In the genomic region with DNA sequence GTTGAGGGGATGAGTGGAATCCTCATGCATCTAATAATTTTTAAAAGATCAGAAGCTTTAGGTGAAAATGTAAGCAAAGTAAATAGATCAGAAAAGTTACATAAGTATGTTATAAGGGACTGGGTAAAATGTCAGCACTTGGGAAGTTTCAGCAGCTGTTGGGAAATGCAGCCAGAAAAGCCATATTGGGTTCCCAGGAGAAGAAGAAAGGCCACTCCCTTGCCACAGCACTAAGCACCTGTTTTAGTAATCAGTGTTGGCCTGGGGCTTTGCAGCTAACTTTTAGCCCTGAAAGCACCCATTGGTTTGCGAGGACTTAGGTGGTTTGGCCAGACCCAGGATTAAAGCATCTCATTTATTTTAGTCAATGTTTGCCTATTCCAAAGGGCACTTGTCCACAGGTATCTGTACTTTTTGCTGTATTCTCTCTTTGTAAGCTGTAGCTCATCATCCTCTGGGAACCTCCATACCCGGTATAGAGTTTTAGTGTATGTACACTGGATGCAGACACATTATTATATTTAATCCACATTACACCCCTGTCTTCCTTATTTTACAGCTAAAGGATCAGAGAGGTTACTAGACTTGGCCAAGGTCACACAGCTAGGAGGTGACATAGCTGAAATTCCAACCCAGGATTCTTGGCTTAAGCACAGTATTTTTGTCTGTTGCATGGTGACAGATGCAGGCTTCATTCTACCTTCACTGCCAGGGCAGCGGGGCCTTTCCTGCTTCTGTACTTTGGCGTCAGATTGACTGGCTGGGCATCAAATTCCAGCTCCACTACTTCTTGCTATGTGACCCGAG, we compare ENCODE assay signal across 15 cellular contexts.
DNase-seq lines count a peak whose midpoint lies in the region; ATAC-seq, FAIRE-seq and TF ChIP-seq lines count a peak whose summit lies in the region.
"Had no signal": no experiment of that assay in that cellular context is flagged by ENCODE, and none has a peak within 500 bp of the region (broad histone marks: within the 10 kb centered on the region; RNA-seq: fewer than 3 reads in every experiment).

No MANE protein-coding gene starts in this region.

- WGBS in HepG2 (ENCODE audit: low lambda C conversion rate), result 32% methylated on average over 4 of the region's 5 CpGs

- no peak overlapping the region for H3K9ac ChIP-seq in HepG2 (ENCODE audit: insufficient read depth, low read depth, low read length)

- no peak overlapping the region for H3K4me2 ChIP-seq in HepG2 (ENCODE audit: low read depth, low read length)

- peak; percentile 72 for ATAC-seq in HepG2
- ATAC-seq: PC-3, sciatic nerve had no signal

- BruUV-seq in HepG2 (replicated peaks; lab: Mats Ljungman, UMichigan), result no TSS peak

- H2AFZ ChIP-seq in HepG2 (ENCODE audit: low read length), result no peak overlapping the region

- no peaks in the 10 kb centered on the region for H3K36me3 ChIP-seq in HEK293 (ENCODE audit: control insufficient read depth in 2 of 2, insufficient read depth in 1 of 2, low read length in 2 of 2)
- no peaks in the 10 kb centered on the region for H3K36me3 ChIP-seq in bronchial epithelial cell (ENCODE audit: control insufficient read depth, insufficient read depth, low read length)
- H3K36me3 ChIP-seq in HepG2 (replicated peaks in 1 of 2; ENCODE audit: control insufficient read depth in 1 of 2, insufficient read depth in 2 of 2, low read length in 2 of 2), result no peaks in the 10 kb centered on the region

- FAIRE-seq in bronchial epithelial cell (lab: Jason Lieb, UNC), result no peak
- FAIRE-seq in HepG2 (lab: Jason Lieb, UNC), result no peak

- POLR2A ChIA-PET in HEK293 (lab: Yijun Ruan, JAX) (no interaction called here), HepG2 (lab: Yijun Ruan, JAX) (no interaction called here)

- H3K79me2 ChIP-seq in HepG2 (ENCODE audit: insufficient read depth, low read length), result no peaks in the 10 kb centered on the region

- H3K4me3 ChIP-seq in HEK293 (ENCODE audit: low read depth, low read length), result no peak overlapping the region
- no peak overlapping the region for H3K4me3 ChIP-seq in bronchial epithelial cell (ENCODE audit: low read depth, low read length)
- no peak overlapping the region for H3K4me3 ChIP-seq in HepG2 (replicated peaks in 1 of 3; ENCODE audit: insufficient read depth in 1 of 3, low read depth in 2 of 3, low read length in 3 of 3)
- no peak overlapping the region for H3K4me3 ChIP-seq in foreskin fibroblast (ENCODE audit: low read depth in 1 of 2, low read length in 2 of 2)
- H3K4me3 ChIP-seq: SK-N-MC had no signal

- TF ChIP-seq RAD21 in HepG2 (CRISPR knock-in tag; IDR thresholded peaks at IDR 0.05), result no peak

- no peak for TF ChIP-seq POLR2A in HepG2 (IDR thresholded peaks at IDR 0.05; ENCODE audit: insufficient read depth in 1 of 2, low read depth in 2 of 2, low read length in 2 of 2)

- TF ChIP-seq EP300 in HepG2 (IDR thresholded peaks at IDR 0.05; ENCODE audit: low read depth in 2 of 2, low read length in 2 of 2) (no peak), HepG2 (CRISPR knock-in tag; IDR thresholded peaks at IDR 0.05; ENCODE audit: borderline replicate concordance) (no peak)

- TF ChIP-seq CTCF in HEK293 (tag by site-specific recombination; IDR thresholded peaks at IDR 0.05) (no peak), bronchial epithelial cell (IDR thresholded peaks at IDR 0.05; ENCODE audit: insufficient read depth, low read length, severe bottlenecking) (no peak), HepG2 (CRISPR knock-in tag; IDR thresholded peaks at IDR 0.05) (no peak), foreskin fibroblast (IDR thresholded peaks at IDR 0.05; ENCODE audit: low read depth, low read length) (no peak)

- DNase-seq in bronchial epithelial cell (ENCODE audit: low read depth) (peak; percentile 43), HepG2 (ENCODE audit: low spot score) (no peak), renal cortical epithelial cell (ENCODE audit: low read depth) (peak; percentile 70), NCI-H128 (lab: John Stamatoyannopoulos, UW; ENCODE audit: unreplicated experiment) (no peak), foreskin fibroblast (no peak)
- no peak for DNase-seq in activated effector memory CD4-positive, alpha-beta T cell treated with Interleukin-2 at 50 U/mL for 16 hours
- DNase-seq: amniotic stem cell; NCI-H2081; NCI-H748 treated with DMSO at 0.1 percent for 48 hours; PC-3; stimulated activated CD4-positive, alpha-beta T cell treated with anti-CD3 and anti-CD28 coated beads, Interleukin-2, amount 100 ng/mL, for 24 hours; T1000 had no signal

- in situ Hi-C loops in HepG2 (cut with HindIII; ENCODE audit: extremely low pct_ligation_motif_present, low pct_unique_long_range_greater_than_20kb), result no loop called here

- no peaks in the 10 kb centered on the region for H3K4me1 ChIP-seq in HEK293 (ENCODE audit: control insufficient read depth, insufficient read depth, low read length)
- peaks cover 45% of the 10 kb centered on the region for H3K4me1 ChIP-seq in HepG2 (ENCODE audit: insufficient read depth, low read length)

- intact Hi-C loops in HepG2 (cut with micrococcal nuclease; ENCODE audit: unreplicated experiment), result no loop called here

- H3K27ac ChIP-seq in HEK293 (ENCODE audit: extremely low read depth, low read depth, low read length), result no peak overlapping the region
- H3K27ac ChIP-seq in HepG2 (ENCODE audit: extremely low read length, insufficient read depth, low read length), result no peak overlapping the region
- H3K27ac ChIP-seq: SK-N-MC had no signal

- H3K9me3 ChIP-seq in HEK293 (ENCODE audit: control insufficient read depth, insufficient read depth, low read depth, low read length) (no peaks in the 10 kb centered on the region), HepG2 (ENCODE audit: low read length) (no peaks in the 10 kb centered on the region)

- H3K27me3 ChIP-seq in bronchial epithelial cell (ENCODE audit: control insufficient read depth, insufficient read depth, low read length) (no peaks in the 10 kb centered on the region), HepG2 (ENCODE audit: control insufficient read depth in 1 of 2, insufficient read depth in 2 of 2, low read length in 2 of 2) (no peaks in the 10 kb centered on the region)

- CTCF ChIA-PET in HEK293 (lab: Yijun Ruan, JAX), result interaction anchor here (1.6 kb wide), 1 partner anchor 347 kb away, joined by 5 read pairs; no protein-coding TSS in a partner anchor
- CTCF ChIA-PET in HepG2 (lab: Yijun Ruan, JAX; ENCODE audit: low intra/inter-chr PET ratio, low total read pairs), result no interaction called here

- H4K20me1 ChIP-seq in HepG2 (ENCODE audit: insufficient read depth, low read length), result no peaks in the 10 kb centered on the region

TF ChIP-seq in HEK293, 187 proteins besides CTCF, POLR2A, EP300 and RAD21:
- TF ChIP-seq ZFP69B (tag by site-specific recombination; IDR thresholded peaks at IDR 0.05) (no peak), ZNF768 (tag by site-specific recombination; IDR thresholded peaks at IDR 0.05) (peak; percentile 57; the same call in 1 of the 2 replicates)

TF ChIP-seq in HepG2, 621 proteins besides CTCF, POLR2A, EP300 and RAD21 (continues in another document):
- TF ChIP-seq ZNF558 (CRISPR knock-in tag; IDR thresholded peaks at IDR 0.05; ENCODE audit: borderline replicate concordance) (no peak), RXRB (CRISPR knock-in tag; IDR thresholded peaks at IDR 0.05; ENCODE audit: borderline replicate concordance) (0 out of 2 replicates have a peak, but pooled peaks have one; percentile 32), DPF2 (CRISPR knock-in tag; IDR thresholded peaks at IDR 0.05; ENCODE audit: borderline replicate concordance, low read depth) (no peak), ZMYM3 (CRISPR knock-in tag; IDR thresholded peaks at IDR 0.05) (peak; percentile 82), HNF4A (CRISPR knock-in tag; IDR thresholded peaks at IDR 0.05) (0 out of 2 replicates have a peak, but pooled peaks have one; percentile 5), ZNF768 (CRISPR knock-in tag; IDR thresholded peaks at IDR 0.05) (peak; percentile 90; the same call in 1 of the 2 replicates)
- TF ChIP-seq, protein P1, sequence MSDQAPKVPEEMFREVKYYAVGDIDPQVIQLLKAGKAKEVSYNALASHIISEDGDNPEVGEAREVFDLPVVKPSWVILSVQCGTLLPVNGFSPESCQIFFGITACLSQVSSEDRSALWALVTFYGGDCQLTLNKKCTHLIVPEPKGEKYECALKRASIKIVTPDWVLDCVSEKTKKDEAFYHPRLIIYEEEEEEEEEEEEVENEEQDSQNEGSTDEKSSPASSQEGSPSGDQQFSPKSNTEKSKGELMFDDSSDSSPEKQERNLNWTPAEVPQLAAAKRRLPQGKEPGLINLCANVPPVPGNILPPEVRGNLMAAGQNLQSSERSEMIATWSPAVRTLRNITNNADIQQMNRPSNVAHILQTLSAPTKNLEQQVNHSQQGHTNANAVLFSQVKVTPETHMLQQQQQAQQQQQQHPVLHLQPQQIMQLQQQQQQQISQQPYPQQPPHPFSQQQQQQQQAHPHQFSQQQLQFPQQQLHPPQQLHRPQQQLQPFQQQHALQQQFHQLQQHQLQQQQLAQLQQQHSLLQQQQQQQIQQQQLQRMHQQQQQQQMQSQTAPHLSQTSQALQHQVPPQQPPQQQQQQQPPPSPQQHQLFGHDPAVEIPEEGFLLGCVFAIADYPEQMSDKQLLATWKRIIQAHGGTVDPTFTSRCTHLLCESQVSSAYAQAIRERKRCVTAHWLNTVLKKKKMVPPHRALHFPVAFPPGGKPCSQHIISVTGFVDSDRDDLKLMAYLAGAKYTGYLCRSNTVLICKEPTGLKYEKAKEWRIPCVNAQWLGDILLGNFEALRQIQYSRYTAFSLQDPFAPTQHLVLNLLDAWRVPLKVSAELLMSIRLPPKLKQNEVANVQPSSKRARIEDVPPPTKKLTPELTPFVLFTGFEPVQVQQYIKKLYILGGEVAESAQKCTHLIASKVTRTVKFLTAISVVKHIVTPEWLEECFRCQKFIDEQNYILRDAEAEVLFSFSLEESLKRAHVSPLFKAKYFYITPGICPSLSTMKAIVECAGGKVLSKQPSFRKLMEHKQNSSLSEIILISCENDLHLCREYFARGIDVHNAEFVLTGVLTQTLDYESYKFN (CRISPR knock-in tag; conservative IDR thresholded peaks at IDR 0.05), result 0 out of 2 replicates have a peak, but pooled peaks have one; percentile 6

Comparison
In these comparisons a context has a peak if more than half of its experiments do, and no peak if none do; other contexts are left out.
1. DNase-seq: peak in bronchial epithelial cell (single experiment) and renal cortical epithelial cell (single experiment); none in HepG2 (single experiment), NCI-H128 (single experiment), foreskin fibroblast (0 of 2) and activated effector memory CD4-positive, alpha-beta T cell treated with Interleukin-2 at 50 U/mL for 16 hours (single experiment).
2. Of the 63 proteins assayed by ChIP-seq in both HepG2 and HEK293: peak only in HepG2: none; only in HEK293: none; in both: ZNF768; in neither: 62.